ENCODE assay signal across 16 cellular contexts in the genomic region with DNA sequence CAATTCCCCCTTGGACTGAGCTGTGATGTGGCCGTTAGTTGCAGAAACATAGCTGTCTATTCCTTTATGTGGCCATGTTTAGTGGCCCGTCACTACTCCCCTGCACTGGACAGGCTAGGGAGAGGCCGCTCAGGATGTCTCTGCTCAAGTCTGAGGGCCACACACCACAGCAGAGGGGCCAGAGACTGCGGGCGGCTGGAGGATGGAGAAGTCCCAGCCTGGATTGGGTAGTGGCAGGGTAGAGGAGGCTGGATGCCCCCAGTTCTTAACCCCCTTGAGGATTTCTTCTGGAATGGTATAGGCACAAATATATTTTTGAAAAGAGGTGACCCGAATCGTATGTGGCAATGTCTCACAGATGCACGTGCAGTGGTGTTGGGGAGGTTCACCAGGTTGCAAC.
A peak's percentile ranks its signal among the peaks of the same experiment; 100 is the strongest.
DNase-seq lines count a peak whose midpoint lies in the region; ATAC-seq and TF ChIP-seq lines count a peak whose summit lies in the region.
"Had no signal": no experiment of that assay in that cellular context is flagged by ENCODE, and none has a peak within 500 bp of the region (broad histone marks: within the 10 kb centered on the region; RNA-seq: fewer than 3 reads in every experiment).

No MANE protein-coding gene starts in this region.

- H3K4me3 ChIP-seq in left lung, result no peak overlapping the region
- H3K4me3 ChIP-seq in suprapubic skin, result no peak overlapping the region
- H3K4me3 ChIP-seq in ovary, result no peak overlapping the region

- no peaks in the 10 kb centered on the region for H3K4me1 Mint-ChIP-seq in activated T-cell treated with anti-CD3 and anti-CD28 coated beads, Interleukin-2, amount 50 U/mL, for 4 hours (ENCODE audit: low read depth)
- H3K4me1 Mint-ChIP-seq in activated CD8-positive, alpha-beta memory T cell treated with anti-CD3 and anti-CD28 coated beads, Interleukin-2, amount 10 ng/mL, durations not matched to agents 7 days and 5 days, result no peaks in the 10 kb centered on the region
- H3K4me1 Mint-ChIP-seq: CD14-positive monocyte, IgD-negative memory B cell had no signal

- ATAC-seq in activated T-cell treated with anti-CD3 and anti-CD28 coated beads, Interleukin-2, amount 50 U/mL, for 4 hours, result no peak
- ATAC-seq in activated CD8-positive, alpha-beta memory T cell treated with anti-CD3 and anti-CD28 coated beads, Interleukin-2, amount 10 ng/mL, durations not matched to agents 7 days and 5 days, result no peak
- ATAC-seq in left lung (no peak), HG02938 (IDR thresholded peaks at IDR 0.05; ENCODE audit: unreplicated experiment) (no peak)

- CTCF ChIA-PET in activated CD8-positive, alpha-beta memory T cell treated with anti-CD3 and anti-CD28 coated beads, Interleukin-2, amount 10 ng/mL, durations not matched to agents 7 days and 5 days (lab: Charles Lee), result no interaction called here

- H3K27me3 ChIP-seq in left lung, result peaks cover 0 to 29% of the 10 kb centered on the region in 2 donors
- H3K27me3 ChIP-seq in suprapubic skin, result peaks cover 32% of the 10 kb centered on the region
- no peaks in the 10 kb centered on the region for H3K27me3 ChIP-seq in ovary

- no peak overlapping the region for H3K27ac Mint-ChIP-seq in activated CD8-positive, alpha-beta memory T cell treated with anti-CD3 and anti-CD28 coated beads, Interleukin-2, amount 10 ng/mL, durations not matched to agents 7 days and 5 days
- H3K27ac Mint-ChIP-seq: IgD-negative memory B cell had no signal

- no peaks in the 10 kb centered on the region for H3K4me1 ChIP-seq in left lung
- H3K4me1 ChIP-seq in suprapubic skin, result no peaks in the 10 kb centered on the region
- no peaks in the 10 kb centered on the region for H3K4me1 ChIP-seq in ovary (ENCODE audit: insufficient read depth)

- intact Hi-C loops in left lung (cut with DNase I), result no loop called here
- intact Hi-C loops in ovary (cut with DNase I), result no loop called here

- WGBS in suprapubic skin, result 88% methylated on average over 8 of the region's 8 CpGs
- 80 to 88% (median 85%) methylated on average over 8 of the region's 8 CpGs for WGBS in ovary, 3 donors

- peaks cover 4% of the 10 kb centered on the region for H3K9me3 Mint-ChIP-seq in activated T-cell treated with anti-CD3 and anti-CD28 coated beads, Interleukin-2, amount 50 U/mL, for 4 hours
- H3K9me3 Mint-ChIP-seq in activated CD8-positive, alpha-beta memory T cell treated with anti-CD3 and anti-CD28 coated beads, Interleukin-2, amount 10 ng/mL, durations not matched to agents 7 days and 5 days (ENCODE audit: low read depth), result no peaks in the 10 kb centered on the region
- H3K9me3 Mint-ChIP-seq: IgD-negative memory B cell had no signal

- H3K27ac ChIP-seq in left lung (no peak overlapping the region), suprapubic skin (no peak overlapping the region), ovary (no peak overlapping the region)

- H3K9me3 ChIP-seq in left lung (no peaks in the 10 kb centered on the region), suprapubic skin (no peaks in the 10 kb centered on the region), ovary (no peaks in the 10 kb centered on the region)

- H3K36me3 ChIP-seq in left lung (no peaks in the 10 kb centered on the region), suprapubic skin (no peaks in the 10 kb centered on the region), ovary (no peaks in the 10 kb centered on the region)

- TF ChIP-seq POLR2A in suprapubic skin (IDR thresholded peaks at IDR 0.05), result no peak
- TF ChIP-seq POLR2A in ovary (IDR thresholded peaks at IDR 0.05), result no peak

- H3K36me3 Mint-ChIP-seq in activated T-cell treated with anti-CD3 and anti-CD28 coated beads, Interleukin-2, amount 50 U/mL, for 4 hours (ENCODE audit: insufficient read depth), result no peaks in the 10 kb centered on the region
- no peaks in the 10 kb centered on the region for H3K36me3 Mint-ChIP-seq in activated CD8-positive, alpha-beta memory T cell treated with anti-CD3 and anti-CD28 coated beads, Interleukin-2, amount 10 ng/mL, durations not matched to agents 7 days and 5 days
- H3K36me3 Mint-ChIP-seq: CD14-positive monocyte, IgD-negative memory B cell had no signal

- TF ChIP-seq EP300 in suprapubic skin (IDR thresholded peaks at IDR 0.05) (no peak), ovary (IDR thresholded peaks at IDR 0.05) (no peak)

- no peak overlapping the region for H3K4me3 Mint-ChIP-seq in activated T-cell treated with anti-CD3 and anti-CD28 coated beads, Interleukin-2, amount 50 U/mL, for 4 hours
- H3K4me3 Mint-ChIP-seq in activated CD8-positive, alpha-beta memory T cell treated with anti-CD3 and anti-CD28 coated beads, Interleukin-2, amount 10 ng/mL, durations not matched to agents 7 days and 5 days, result no peak overlapping the region
- H3K4me3 Mint-ChIP-seq: CD14-positive monocyte, IgD-negative memory B cell had no signal

- peaks cover 3% of the 10 kb centered on the region for H3K27me3 Mint-ChIP-seq in activated T-cell treated with anti-CD3 and anti-CD28 coated beads, Interleukin-2, amount 50 U/mL, for 4 hours (ENCODE audit: low read depth)
- no peaks in the 10 kb centered on the region for H3K27me3 Mint-ChIP-seq in activated CD8-positive, alpha-beta memory T cell treated with anti-CD3 and anti-CD28 coated beads, Interleukin-2, amount 10 ng/mL, durations not matched to agents 7 days and 5 days

- peak; percentile 1 for DNase-seq in activated T-cell treated with anti-CD3 and anti-CD28 coated beads, Interleukin-2, amount 50 U/mL, for 4 hours
- no peak for DNase-seq in activated T-cell treated with anti-CD3 and anti-CD28 coated beads for 4 hours
- DNase-seq in activated CD8-positive, alpha-beta memory T cell treated with anti-CD3 and anti-CD28 coated beads, Interleukin-2, amount 10 ng/mL, durations not matched to agents 7 days and 5 days, result peak; percentile 30
- peak; percentile 4 to 8 for DNase-seq in left lung
- DNase-seq in suprapubic skin (ENCODE audit: low spot score in 2 of 2), result peak; percentile 34 to 55
- DNase-seq in foreskin melanocyte, result no peak
- DNase-seq in ovary, result no peak
- DNase-seq: COR-L47, DMS153, HCEC 1CT, NCI-H1930, NCI-H2171 treated with DMSO at 0.1 percent for 48 hours, NCI-H82 had no signal

- no peak for TF ChIP-seq CTCF in left lung (IDR thresholded peaks at IDR 0.05)
- no peak for TF ChIP-seq CTCF in suprapubic skin (IDR thresholded peaks at IDR 0.05)
- no peak for TF ChIP-seq CTCF in ovary (IDR thresholded peaks at IDR 0.05)

Comparison
In these comparisons a context has a peak if more than half of its experiments do, and no peak if none do; other contexts are left out.
1. DNase-seq: peak in activated T-cell treated with anti-CD3 and anti-CD28 coated beads, Interleukin-2, amount 50 U/mL, for 4 hours (single experiment), activated CD8-positive, alpha-beta memory T cell treated with anti-CD3 and anti-CD28 coated beads, Interleukin-2, amount 10 ng/mL, durations not matched to agents 7 days and 5 days (single experiment), left lung (2 of 2) and suprapubic skin (2 of 2); none in activated T-cell treated with anti-CD3 and anti-CD28 coated beads for 4 hours (single experiment), foreskin melanocyte (single experiment) and ovary (0 of 5).